ENCODE assay signal across 8 cellular contexts in the genomic region with DNA sequence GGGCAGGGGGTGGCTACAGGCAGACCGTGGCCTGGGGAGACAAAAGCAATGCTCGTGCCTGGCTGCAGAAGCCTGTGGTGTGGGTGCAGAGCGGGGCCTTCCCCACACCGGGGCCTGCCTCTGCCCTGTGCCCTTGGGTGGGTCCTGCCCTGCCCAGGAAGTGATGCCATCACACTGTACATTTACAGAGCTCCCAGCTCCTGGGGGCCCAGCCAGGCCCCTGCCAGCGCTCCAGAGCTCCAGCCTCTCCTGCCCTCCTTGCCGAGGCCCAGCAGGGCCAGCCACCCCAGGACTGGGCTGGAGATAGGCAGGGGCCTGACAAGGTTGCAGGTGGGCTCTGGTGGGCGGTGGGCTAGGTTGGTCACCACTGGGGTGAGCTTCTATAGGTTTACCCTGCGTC. TPM values are rescaled to one million over a fixed set of nuclear protein-coding genes. Genes with fewer than 3 reads are reported as not detected.
A peak's percentile ranks its signal among the peaks of the same experiment; 100 is the strongest.
DNase-seq lines count a peak whose midpoint lies in the region; ATAC-seq, FAIRE-seq and TF ChIP-seq lines count a peak whose summit lies in the region.

No MANE protein-coding gene starts in this region.

- ATAC-seq in GM21423 (IDR thresholded peaks at IDR 0.05; ENCODE audit: unreplicated experiment): peak; percentile 11
- ATAC-seq in HG03139 (IDR thresholded peaks at IDR 0.05; ENCODE audit: unreplicated experiment): no peak

- peak overlapping the region; percentile 10 for H3K4me3 ChIP-seq in fibroblast of pulmonary artery (replicated peaks; ENCODE audit: low read depth, low read length)
- peak overlapping the region in 1 of 2 donors; percentile 26 for H3K4me3 ChIP-seq in small intestine (ENCODE audit: low read depth in 1 of 2, low read length in 2 of 2)
- H3K4me3 ChIP-seq in HAP-1: no peak overlapping the region

- H3K4me1 ChIP-seq in small intestine (ENCODE audit: control insufficient read depth in 2 of 2, insufficient read depth in 1 of 2, low read depth in 1 of 2, low read length in 1 of 2): peaks cover 0 to 6% of the 10 kb centered on the region in 2 donors
- no peaks in the 10 kb centered on the region for H3K4me1 ChIP-seq in HAP-1

- peak; percentile 42 for DNase-seq in SW480 (ENCODE audit: low spot score)
- DNase-seq in fibroblast of pulmonary artery (ENCODE audit: low read depth): no peak
- peak; percentile 45 for DNase-seq in small intestine
- no peak for DNase-seq in NCI-H82 (lab: John Stamatoyannopoulos, UW)
- no peak for DNase-seq in ecto neural progenitor cell (ENCODE audit: low spot score)
- no peak for DNase-seq in HAP-1 (ENCODE audit: low spot score in 2 of 2)

- no peaks in the 10 kb centered on the region for H3K9me3 ChIP-seq in small intestine (ENCODE audit: control insufficient read depth, low read depth)
- no peaks in the 10 kb centered on the region; the same call in 1 of the 2 replicates for H3K9me3 ChIP-seq in HAP-1

- no peak for FAIRE-seq in small intestine (lab: Jason Lieb, UNC)

- peak overlapping the region in 1 of 2 donors; percentile 92 for H3K27ac ChIP-seq in small intestine (ENCODE audit: low read depth in 1 of 2, low read length in 1 of 2)

- in situ Hi-C loops in HAP-1 (cut with MboI; ENCODE audit: low sequenced_read_pairs): no loop called here

- 21 to 34% (median 33%) methylated on average over 7 to 8 of the region's 8 CpGs for WGBS in small intestine, 3 donors

- H3K27me3 ChIP-seq in small intestine (ENCODE audit: control insufficient read depth in 2 of 2, insufficient read depth in 2 of 2, low read length in 2 of 2): no peaks in the 10 kb centered on the region
- H3K27me3 ChIP-seq in HAP-1 (ENCODE audit: low read depth): no peaks in the 10 kb centered on the region

- H3K36me3 ChIP-seq in small intestine (ENCODE audit: control insufficient read depth in 2 of 2, insufficient read depth in 2 of 2, low read length in 2 of 2): no peaks in the 10 kb centered on the region
- no peaks in the 10 kb centered on the region for H3K36me3 ChIP-seq in HAP-1 (replicated peaks)

- TF ChIP-seq CTCF in fibroblast of pulmonary artery (IDR thresholded peaks at IDR 0.05; ENCODE audit: low read length, missing control alignments): no peak

RNA-seq across cellular contexts. Expression of a gene that starts 40.2 kb away (rescaled TPM):
- polyA plus RNA-seq in small intestine: under 1 TPM in 1 of 3 donors, not detected in 2; 0.04 TPM

RNA-seq across cellular contexts. Expression of a gene that starts 46.4 kb away (rescaled TPM):
- polyA plus RNA-seq in small intestine: 10 to 100 TPM; 33.1 to 41.2 (median 40.8) TPM

Comparison
In these comparisons a context has a peak if more than half of its experiments do, and no peak if none do; other contexts are left out.
1. DNase-seq: peak in SW480 (single experiment) and small intestine (single experiment); none in fibroblast of pulmonary artery (single experiment), NCI-H82 (single experiment), ecto neural progenitor cell (single experiment) and HAP-1 (0 of 2).